ENCODE assay signal across 20 cellular contexts in the genomic region with DNA sequence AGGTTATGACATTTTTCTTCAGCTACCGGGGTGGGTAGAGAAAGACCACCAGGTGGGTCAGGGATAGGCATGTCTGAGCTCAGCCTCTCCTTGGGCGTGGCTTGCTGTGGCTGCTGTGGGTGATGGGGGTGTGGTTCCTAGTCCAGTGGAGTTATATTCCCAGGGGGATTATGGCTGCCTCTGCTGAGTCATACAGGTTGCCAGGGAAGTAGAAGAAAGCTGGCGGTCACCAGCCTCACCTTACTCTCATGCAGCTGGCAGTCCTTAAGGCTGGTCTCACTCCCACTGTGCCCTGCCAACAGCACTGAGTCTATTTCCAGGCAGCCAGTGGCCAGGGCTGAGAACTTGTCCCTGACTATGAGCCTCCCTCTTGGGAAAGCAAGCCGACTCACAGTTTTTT.
A peak's percentile ranks its signal among the peaks of the same experiment; 100 is the strongest.
DNase-seq lines count a peak whose midpoint lies in the region; ATAC-seq and TF ChIP-seq lines count a peak whose summit lies in the region.
"Had no signal": no experiment of that assay in that cellular context is flagged by ENCODE, and none has a peak within 500 bp of the region (broad histone marks: within the 10 kb centered on the region; RNA-seq: fewer than 3 reads in every experiment).

No MANE protein-coding gene starts in this region.

- H3K4me3 Mint-ChIP-seq in GM23338, result no peak overlapping the region
- no peak overlapping the region for H3K4me3 Mint-ChIP-seq in stimulated activated effector memory CD8-positive, alpha-beta T cell treated with anti-CD3 and anti-CD28 coated beads, Interleukin-12 subunit alpha, Interleukin-12 subunit beta, amount 100 ng/mL, for 72 hours
- no peak overlapping the region for H3K4me3 Mint-ChIP-seq in effector memory CD8-positive, alpha-beta T cell
- H3K4me3 Mint-ChIP-seq: activated naive CD4-positive, alpha-beta T cell treated with anti-CD3 and anti-CD28 coated beads for 36 hours; CD4-positive, CD25-positive, alpha-beta regulatory T cell; nephron progenitor cell had no signal

- no peaks in the 10 kb centered on the region for H3K27me3 ChIP-seq in GM23338 (ENCODE audit: insufficient read depth)

- no peaks in the 10 kb centered on the region for H3K4me1 ChIP-seq in GM23338 (ENCODE audit: insufficient read depth)
- H3K4me1 ChIP-seq: left ventricle myocardium inferior had no signal

- H3K36me3 ChIP-seq in GM23338 (ENCODE audit: insufficient read depth), result no peaks in the 10 kb centered on the region
- H3K36me3 ChIP-seq: left ventricle myocardium inferior had no signal

- peaks cover 14% of the 10 kb centered on the region for H3K9me3 Mint-ChIP-seq in GM23338
- peaks cover 13% of the 10 kb centered on the region for H3K9me3 Mint-ChIP-seq in stimulated activated effector memory CD8-positive, alpha-beta T cell treated with anti-CD3 and anti-CD28 coated beads, Interleukin-12 subunit alpha, Interleukin-12 subunit beta, amount 100 ng/mL, for 72 hours
- peaks cover 2 to 6% of the 10 kb centered on the region in 2 donors for H3K9me3 Mint-ChIP-seq in effector memory CD8-positive, alpha-beta T cell

- H3K4me3 ChIP-seq in GM23338, result no peak overlapping the region
- H3K4me3 ChIP-seq: left ventricle myocardium inferior had no signal

- 0 out of 3 replicates have a peak, but pooled peaks cover 3% of the 10 kb centered on the region for H3K36me3 Mint-ChIP-seq in GM23338 (ENCODE audit: low read depth)
- no peaks in the 10 kb centered on the region for H3K36me3 Mint-ChIP-seq in stimulated activated effector memory CD8-positive, alpha-beta T cell treated with anti-CD3 and anti-CD28 coated beads, Interleukin-12 subunit alpha, Interleukin-12 subunit beta, amount 100 ng/mL, for 72 hours
- H3K36me3 Mint-ChIP-seq in effector memory CD8-positive, alpha-beta T cell (ENCODE audit: insufficient read depth), result no peaks in the 10 kb centered on the region
- H3K36me3 Mint-ChIP-seq: CD4-positive, CD25-positive, alpha-beta regulatory T cell had no signal

- H3F3A ChIP-seq in GM23338 (replicated peaks; ENCODE audit: low read depth), result no peaks in the 10 kb centered on the region

- H3K79me2 ChIP-seq in GM23338 (replicated peaks; ENCODE audit: insufficient read depth), result no peaks in the 10 kb centered on the region

- no peak overlapping the region; the same call in 1 of the 2 replicates for H2AFZ ChIP-seq in GM23338

- DNase-seq in Ammon's horn (ENCODE audit: low spot score), result peak; percentile 15
- DNase-seq in GM23338 (ENCODE audit: low spot score), result no peak
- DNase-seq in RPMI7951 (ENCODE audit: low read depth), result peak; percentile 11
- DNase-seq in globus pallidus (ENCODE audit: low spot score), result peak; percentile 18
- no peak for DNase-seq in stimulated activated effector memory CD8-positive, alpha-beta T cell treated with anti-CD3 and anti-CD28 coated beads, Interleukin-12 subunit alpha, Interleukin-12 subunit beta, amount 100 ng/mL, for 72 hours (ENCODE audit: low spot score in 2 of 2)
- DNase-seq in NCI-H1436 (lab: John Stamatoyannopoulos, UW), result no peak
- no peak for DNase-seq in effector memory CD8-positive, alpha-beta T cell
- DNase-seq: activated CD4-positive, alpha-beta T cell treated with anti-CD3 and anti-CD28 coated beads for 48 hours; activated naive CD4-positive, alpha-beta T cell treated with anti-CD3 and anti-CD28 coated beads for 36 hours; CD4-positive, CD25-positive, alpha-beta regulatory T cell; KBM-7; left ventricle myocardium inferior; MV-4-11; NCI-H187; nephron progenitor cell; SK-N-SH; stimulated activated CD4-positive, alpha-beta T cell treated with anti-CD3 and anti-CD28 coated beads, Interleukin-4, amount 100 ng/mL, for 4 hours; stimulated activated naive CD4-positive, alpha-beta T cell treated with Interleukin-2 at 50 U/mL for 16 hours; T-helper 2 cell had no signal

- no peak overlapping the region for H3K27ac ChIP-seq in GM23338 (ENCODE audit: low read depth)
- H3K27ac ChIP-seq: left ventricle myocardium inferior had no signal

- TF ChIP-seq CTCF in GM23338 (conservative IDR thresholded peaks at IDR 0.05; ENCODE audit: low read depth in 2 of 2), result no peak

- H3K27me3 Mint-ChIP-seq in GM23338 (ENCODE audit: insufficient read depth, low read depth, poor library complexity), result peaks cover 3% of the 10 kb centered on the region
- peaks cover 27 to 56% of the 10 kb centered on the region in 2 donors for H3K27me3 Mint-ChIP-seq in effector memory CD8-positive, alpha-beta T cell
- H3K27me3 Mint-ChIP-seq: CD4-positive, CD25-positive, alpha-beta regulatory T cell had no signal

- peaks cover 9% of the 10 kb centered on the region; the same call in 1 of the 2 replicates for H3K9me2 ChIP-seq in GM23338 (ENCODE audit: insufficient read depth)
- H3K9me2 ChIP-seq: SK-N-SH had no signal

- H3K4me1 Mint-ChIP-seq in GM23338, result no peaks in the 10 kb centered on the region
- H3K4me1 Mint-ChIP-seq in stimulated activated effector memory CD8-positive, alpha-beta T cell treated with anti-CD3 and anti-CD28 coated beads, Interleukin-12 subunit alpha, Interleukin-12 subunit beta, amount 100 ng/mL, for 72 hours, result no peaks in the 10 kb centered on the region
- H3K4me1 Mint-ChIP-seq in effector memory CD8-positive, alpha-beta T cell (ENCODE audit: low read depth in 2 of 2), result no peaks in the 10 kb centered on the region
- H3K4me1 Mint-ChIP-seq: CD4-positive, CD25-positive, alpha-beta regulatory T cell; nephron progenitor cell had no signal

- no peak overlapping the region for H3K4me2 ChIP-seq in GM23338
- H3K4me2 ChIP-seq: SK-N-SH had no signal

- H4K20me1 ChIP-seq in GM23338 (replicated peaks; ENCODE audit: insufficient read depth), result no peaks in the 10 kb centered on the region

- no peak for ATAC-seq in GM23338
- ATAC-seq in stimulated activated effector memory CD8-positive, alpha-beta T cell treated with anti-CD3 and anti-CD28 coated beads, Interleukin-12 subunit alpha, Interleukin-12 subunit beta, amount 100 ng/mL, for 72 hours, result no peak
- ATAC-seq in effector memory CD8-positive, alpha-beta T cell (replicated peaks), result no peak
- ATAC-seq: sciatic nerve had no signal

- H3K27ac Mint-ChIP-seq in GM23338, result peak overlapping the region; percentile 49; the same call in 1 of the 2 replicates
- no peak overlapping the region for H3K27ac Mint-ChIP-seq in stimulated activated effector memory CD8-positive, alpha-beta T cell treated with anti-CD3 and anti-CD28 coated beads, Interleukin-12 subunit alpha, Interleukin-12 subunit beta, amount 100 ng/mL, for 72 hours
- H3K27ac Mint-ChIP-seq in effector memory CD8-positive, alpha-beta T cell, result no peak overlapping the region
- H3K27ac Mint-ChIP-seq: activated naive CD4-positive, alpha-beta T cell treated with anti-CD3 and anti-CD28 coated beads for 36 hours; CD4-positive, CD25-positive, alpha-beta regulatory T cell; nephron progenitor cell had no signal

TF ChIP-seq in GM23338, 12 proteins besides CTCF, POLR2A, EP300 and RAD21 (continues in another document):
- TF ChIP-seq EZH2 (IDR thresholded peaks at IDR 0.05; ENCODE audit: low read depth, unreplicated experiment), result no peak
- no peak for TF ChIP-seq JUNB (IDR thresholded peaks at IDR 0.05; ENCODE audit: unreplicated experiment)
- TF ChIP-seq EZH2phosphoT487 (IDR thresholded peaks at IDR 0.05; ENCODE audit: unreplicated experiment), result no peak
- TF ChIP-seq ZNF114 (CRISPR knock-in tag; IDR thresholded peaks at IDR 0.05), result no peak
- TF ChIP-seq POLR2AphosphoS5 (IDR thresholded peaks at IDR 0.05; ENCODE audit: low read depth), result no peak
- no peak for TF ChIP-seq STAT1 (IDR thresholded peaks at IDR 0.05; ENCODE audit: unreplicated experiment)

Comparison
In these comparisons a context has a peak if more than half of its experiments do, and no peak if none do; other contexts are left out.
1. DNase-seq: peak in Ammon's horn (single experiment), RPMI7951 (single experiment) and globus pallidus (single experiment); none in GM23338 (single experiment), stimulated activated effector memory CD8-positive, alpha-beta T cell treated with anti-CD3 and anti-CD28 coated beads, Interleukin-12 subunit alpha, Interleukin-12 subunit beta, amount 100 ng/mL, for 72 hours (0 of 2), NCI-H1436 (single experiment) and effector memory CD8-positive, alpha-beta T cell (0 of 3).